ENCODE assay signal across 1 cellular context in genomic region chr19:12974301-12975220, GRCh38.
TF ChIP-seq lines count a peak whose summit lies in the region.

No MANE protein-coding gene starts in this region.

TF ChIP-seq in HEK293, 187 proteins besides CTCF, POLR2A, EP300 and RAD21 (continued from another document):
- TF ChIP-seq ZNF449 (tag by site-specific recombination; IDR thresholded peaks at IDR 0.05) (no peak), ZNF335 (tag by site-specific recombination; conservative IDR thresholded peaks at IDR 0.05) (peak; percentile 96), ZNF792 (tag by site-specific recombination; IDR thresholded peaks at IDR 0.05) (no peak), KLF1 (tag by site-specific recombination; IDR thresholded peaks at IDR 0.05) (peak; percentile 67), PATZ1 (tag by site-specific recombination; IDR thresholded peaks at IDR 0.05) (peak; percentile 47), ZNF558 (tag by site-specific recombination; IDR thresholded peaks at IDR 0.05) (no peak), ZFP37 (tag by site-specific recombination; IDR thresholded peaks at IDR 0.05) (no peak), ZFHX2 (tag by site-specific recombination; conservative IDR thresholded peaks at IDR 0.05) (0 out of 2 replicates have a peak, but pooled peaks have one; percentile 17), ATF2 (tag by site-specific recombination; IDR thresholded peaks at IDR 0.05; ENCODE audit: low read depth) (peak; percentile 36; the same call in 1 of the 2 replicates), ZNF184 (tag by site-specific recombination; IDR thresholded peaks at IDR 0.05) (no peak), ZNF677 (tag by site-specific recombination; IDR thresholded peaks at IDR 0.05) (no peak), KLF17 (tag by site-specific recombination; IDR thresholded peaks at IDR 0.05) (peak; percentile 69), ZFP69B (tag by site-specific recombination; IDR thresholded peaks at IDR 0.05) (0 out of 2 replicates have a peak, but pooled peaks have one; percentile 39), SP3 (tag by site-specific recombination; IDR thresholded peaks at IDR 0.05) (0 out of 2 replicates have a peak, but pooled peaks have one; percentile 14)
- TF ChIP-seq, protein P1, sequence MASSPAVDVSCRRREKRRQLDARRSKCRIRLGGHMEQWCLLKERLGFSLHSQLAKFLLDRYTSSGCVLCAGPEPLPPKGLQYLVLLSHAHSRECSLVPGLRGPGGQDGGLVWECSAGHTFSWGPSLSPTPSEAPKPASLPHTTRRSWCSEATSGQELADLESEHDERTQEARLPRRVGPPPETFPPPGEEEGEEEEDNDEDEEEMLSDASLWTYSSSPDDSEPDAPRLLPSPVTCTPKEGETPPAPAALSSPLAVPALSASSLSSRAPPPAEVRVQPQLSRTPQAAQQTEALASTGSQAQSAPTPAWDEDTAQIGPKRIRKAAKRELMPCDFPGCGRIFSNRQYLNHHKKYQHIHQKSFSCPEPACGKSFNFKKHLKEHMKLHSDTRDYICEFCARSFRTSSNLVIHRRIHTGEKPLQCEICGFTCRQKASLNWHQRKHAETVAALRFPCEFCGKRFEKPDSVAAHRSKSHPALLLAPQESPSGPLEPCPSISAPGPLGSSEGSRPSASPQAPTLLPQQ (tag by site-specific recombination; IDR thresholded peaks at IDR 0.05), result peak; percentile 67; the same call in 1 of the 2 replicates
- TF ChIP-seq, protein P2, sequence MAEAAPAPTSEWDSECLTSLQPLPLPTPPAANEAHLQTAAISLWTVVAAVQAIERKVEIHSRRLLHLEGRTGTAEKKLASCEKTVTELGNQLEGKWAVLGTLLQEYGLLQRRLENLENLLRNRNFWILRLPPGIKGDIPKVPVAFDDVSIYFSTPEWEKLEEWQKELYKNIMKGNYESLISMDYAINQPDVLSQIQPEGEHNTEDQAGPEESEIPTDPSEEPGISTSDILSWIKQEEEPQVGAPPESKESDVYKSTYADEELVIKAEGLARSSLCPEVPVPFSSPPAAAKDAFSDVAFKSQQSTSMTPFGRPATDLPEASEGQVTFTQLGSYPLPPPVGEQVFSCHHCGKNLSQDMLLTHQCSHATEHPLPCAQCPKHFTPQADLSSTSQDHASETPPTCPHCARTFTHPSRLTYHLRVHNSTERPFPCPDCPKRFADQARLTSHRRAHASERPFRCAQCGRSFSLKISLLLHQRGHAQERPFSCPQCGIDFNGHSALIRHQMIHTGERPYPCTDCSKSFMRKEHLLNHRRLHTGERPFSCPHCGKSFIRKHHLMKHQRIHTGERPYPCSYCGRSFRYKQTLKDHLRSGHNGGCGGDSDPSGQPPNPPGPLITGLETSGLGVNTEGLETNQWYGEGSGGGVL (tag by site-specific recombination; IDR thresholded peaks at IDR 0.05), result no peak
TF ChIP-seq in HEK293: peak in this region for 10.
